ENCODE assay signal across 1 cellular context in genomic region chr12:29103539-29103974, GRCh38.
TF ChIP-seq lines count a peak whose summit lies in the region.

No MANE protein-coding gene starts in this region.

TF ChIP-seq in HepG2, 621 proteins besides CTCF, POLR2A, EP300 and RAD21 (continued from another document):
- TF ChIP-seq NONO (IDR thresholded peaks at IDR 0.05) (no peak), NONO (CRISPR knock-in tag; conservative IDR thresholded peaks at IDR 0.05) (no peak), HMG20A (CRISPR knock-in tag; IDR thresholded peaks at IDR 0.05; ENCODE audit: borderline replicate concordance) (no peak)
